ENCODE assay signal across 8 cellular contexts in genomic region chr22:36506637-36507517, GRCh38. TPM values are rescaled to one million over a fixed set of nuclear protein-coding genes. Genes with fewer than 3 reads are reported as not detected.
A peak's percentile ranks its signal among the peaks of the same experiment; 100 is the strongest.
DNase-seq lines count a peak whose midpoint lies in the region; ATAC-seq and TF ChIP-seq lines count a peak whose summit lies in the region.

Gene FOXRED2, minus strand, starts transcription at chr22:36507040. Its CDS starts 618 bp downstream, at chr22:36506422.

- H3K9me3 ChIP-seq in left ventricle myocardium inferior (replicated peaks) = no peaks in the 10 kb centered on the region
- H3K9me3 ChIP-seq in prostate gland = no peaks in the 10 kb centered on the region

- H3K27ac ChIP-seq in left ventricle myocardium inferior (replicated peaks) (peak within 1 kb of the TSS; percentile 82), prostate gland (peak within 1 kb of the TSS; percentile 79 to 82), urinary bladder (ENCODE audit: low read depth) (no peak within 1 kb of the TSS)

- peaks cover 13% of the 10 kb centered on the region for H3K4me1 Mint-ChIP-seq in T-helper 1 cell treated with Interleukin-12 subunit alpha and Interleukin-12 subunit beta and Interleukin-4 antibody, amounts not matched to agents 30 μg/mL and 1 μg/mL, for 36 hours (ENCODE audit: low read depth)

- H3K27ac Mint-ChIP-seq in T-helper 1 cell treated with Interleukin-12 subunit alpha and Interleukin-12 subunit beta and Interleukin-4 antibody, amounts not matched to agents 30 μg/mL and 1 μg/mL, for 36 hours = no peak within 1 kb of the TSS

- H3K4me3 ChIP-seq in GM06990 (replicated peaks; ENCODE audit: low read depth, low read length) (peak within 1 kb of the TSS; percentile 63), left ventricle myocardium inferior (peak within 1 kb of the TSS; percentile 74), prostate gland (peak within 1 kb of the TSS; percentile 51 to 57), urinary bladder (ENCODE audit: low read depth, low read length) (peak within 1 kb of the TSS; percentile 62)

- peaks cover 12% of the 10 kb centered on the region for H3K36me3 ChIP-seq in GM06990 (ENCODE audit: control insufficient read depth, insufficient read depth, low read length)
- peaks cover 20% of the 10 kb centered on the region for H3K36me3 ChIP-seq in left ventricle myocardium inferior
- H3K36me3 ChIP-seq in prostate gland = no peaks in the 10 kb centered on the region
- H3K36me3 ChIP-seq in urinary bladder (ENCODE audit: insufficient read depth) = no peaks in the 10 kb centered on the region

- peak; percentile 92 for DNase-seq in GM06990 (ENCODE audit: extremely low read depth, insufficient read length)
- peak; percentile 60 for DNase-seq in NCI-H1436 treated with DMSO at 0.1 percent for 48 hours (lab: John Stamatoyannopoulos, UW)
- DNase-seq in amniotic epithelial cell (ENCODE audit: low read depth) = peak; percentile 69
- peak; percentile 90 for DNase-seq in left ventricle myocardium inferior
- peak; percentile 79 for DNase-seq in prostate gland (ENCODE audit: low spot score)

- H3K4me1 ChIP-seq in left ventricle myocardium inferior = peaks cover 34% of the 10 kb centered on the region
- no peaks in the 10 kb centered on the region for H3K4me1 ChIP-seq in prostate gland (replicated peaks)
- H3K4me1 ChIP-seq in urinary bladder (ENCODE audit: insufficient read depth) = no peaks in the 10 kb centered on the region

- H3K36me3 Mint-ChIP-seq in T-helper 1 cell treated with Interleukin-12 subunit alpha and Interleukin-12 subunit beta and Interleukin-4 antibody, amounts not matched to agents 30 μg/mL and 1 μg/mL, for 36 hours (ENCODE audit: low read depth) = peaks cover 12% of the 10 kb centered on the region

- no peaks in the 10 kb centered on the region for H3K9me3 Mint-ChIP-seq in T-helper 1 cell treated with Interleukin-12 subunit alpha and Interleukin-12 subunit beta and Interleukin-4 antibody, amounts not matched to agents 30 μg/mL and 1 μg/mL, for 36 hours

- ATAC-seq in HG02588 (IDR thresholded peaks at IDR 0.05; ENCODE audit: unreplicated experiment) = peak; percentile 74

- no peaks in the 10 kb centered on the region for H3K27me3 Mint-ChIP-seq in T-helper 1 cell treated with Interleukin-12 subunit alpha and Interleukin-12 subunit beta and Interleukin-4 antibody, amounts not matched to agents 30 μg/mL and 1 μg/mL, for 36 hours (ENCODE audit: low read depth)

- intact Hi-C loops in left ventricle myocardium inferior (cut with micrococcal nuclease) = no loop called here
- intact Hi-C loops in prostate gland (cut with DNase I) = no loop called here

- peak; percentile 91 for TF ChIP-seq POLR2A in prostate gland (IDR thresholded peaks at IDR 0.05)

- peak within 1 kb of the TSS; percentile 53 for H3K4me3 Mint-ChIP-seq in T-helper 1 cell treated with Interleukin-12 subunit alpha and Interleukin-12 subunit beta and Interleukin-4 antibody, amounts not matched to agents 30 μg/mL and 1 μg/mL, for 36 hours

- TF ChIP-seq CTCF in GM06990 (IDR thresholded peaks at IDR 0.05; ENCODE audit: insufficient read depth, low read length, poor library complexity, severe bottlenecking) (no peak), left ventricle myocardium inferior (IDR thresholded peaks at IDR 0.05; ENCODE audit: borderline replicate concordance) (no peak), prostate gland (IDR thresholded peaks at IDR 0.05) (no peak)

- WGBS in prostate gland = 7% methylated on average over 53 of the region's 75 CpGs
- WGBS in urinary bladder = 4% methylated on average over 75 of the region's 75 CpGs

- no peaks in the 10 kb centered on the region for H3K27me3 ChIP-seq in GM06990 (replicated peaks; ENCODE audit: control insufficient read depth, insufficient read depth, low read length)
- no peaks in the 10 kb centered on the region for H3K27me3 ChIP-seq in left ventricle myocardium inferior (ENCODE audit: low read depth)
- H3K27me3 ChIP-seq in prostate gland (replicated peaks; ENCODE audit: insufficient read depth) = no peaks in the 10 kb centered on the region

RNA-seq across cellular contexts. Expression of gene FOXRED2, which starts in this region (rescaled TPM):
- 9.8 TPM for total RNA-seq in left ventricle myocardium inferior
- total RNA-seq in prostate gland = 10 to 100 TPM; 24.7 to 33.7 TPM
- total RNA-seq in urinary bladder = 9.9 TPM
- 10.9 TPM for polyA plus RNA-seq in urinary bladder
